Comparison of ENCODE assay signal across 13 cellular contexts in genomic region chr6:8080338-8081151, GRCh38. TPM values are rescaled to one million over a fixed set of nuclear protein-coding genes. Genes with fewer than 3 reads are reported as not detected.
DNase-seq lines count a peak whose midpoint lies in the region; ATAC-seq and FAIRE-seq lines count a peak whose summit lies in the region.
"Had no signal": no experiment of that assay in that cellular context is flagged by ENCODE, and none has a peak within 500 bp of the region (broad histone marks: within the 10 kb centered on the region; RNA-seq: fewer than 3 reads in every experiment).

No MANE protein-coding gene starts in this region.

- peaks cover 5% of the 10 kb centered on the region; the same call in 1 of the 2 replicates for H3K36me3 ChIP-seq in ACC112 (ENCODE audit: insufficient read depth, low read length)

- no peak for FAIRE-seq in frontal cortex (lab: Jason Lieb, UNC)
- FAIRE-seq: GM12878 had no signal

- peak overlapping the region; percentile 98 for H3K27ac ChIP-seq in ACC112 (ENCODE audit: low read depth, low read length)

- H3K27ac Mint-ChIP-seq in T-helper 17 cell = no peak overlapping the region
- H3K27ac Mint-ChIP-seq: activated CD8-positive, alpha-beta T cell treated with anti-CD3 and anti-CD28 coated beads for 36 hours; nephron progenitor cell had no signal

- H3K4me1 ChIP-seq in ACC112 (ENCODE audit: control insufficient read depth, insufficient read depth, low read length, unreplicated experiment) = peaks cover 53% of the 10 kb centered on the region

- H3K27me3 Mint-ChIP-seq in T-helper 17 cell = no peaks in the 10 kb centered on the region
- H3K27me3 Mint-ChIP-seq: activated CD8-positive, alpha-beta T cell treated with anti-CD3 and anti-CD28 coated beads for 36 hours had no signal

- peaks cover 9% of the 10 kb centered on the region for H3K79me2 ChIP-seq in ACC112 (ENCODE audit: control insufficient read depth, insufficient read depth, low read length, unreplicated experiment)

- H3K9me3 ChIP-seq in T-helper 17 cell (ENCODE audit: control insufficient read depth, low read length, poor library complexity, severe bottlenecking) = no peaks in the 10 kb centered on the region

- H3K27me3 ChIP-seq in ACC112 (ENCODE audit: insufficient read depth, low read length) = no peaks in the 10 kb centered on the region

- no peak overlapping the region for H2AFZ ChIP-seq in ACC112 (ENCODE audit: low read length, unreplicated experiment)

- peaks cover 5% of the 10 kb centered on the region for H3K4me1 Mint-ChIP-seq in T-helper 17 cell

- H3K4me3 Mint-ChIP-seq in T-helper 17 cell = no peak overlapping the region
- H3K4me3 Mint-ChIP-seq: activated CD8-positive, alpha-beta T cell treated with anti-CD3 and anti-CD28 coated beads for 36 hours; nephron progenitor cell had no signal

- H3K36me3 Mint-ChIP-seq in T-helper 17 cell (ENCODE audit: low read depth) = peaks cover 7% of the 10 kb centered on the region

- peak overlapping the region; percentile 33; the same call in 1 of the 2 replicates for H3K4me3 ChIP-seq in ACC112 (ENCODE audit: low read depth, low read length)
- H3K4me3 ChIP-seq: GM12878 had no signal

- no peak for ATAC-seq in T-helper 17 cell
- ATAC-seq: activated CD8-positive, alpha-beta T cell treated with anti-CD3 and anti-CD28 coated beads for 36 hours; GM12878; Right ventricle myocardium inferior had no signal

- peak; percentile 70 for DNase-seq in HT1080 (ENCODE audit: low read depth)
- peak; percentile 8 for DNase-seq in amniotic stem cell (lab: John Stamatoyannopoulos, UW)
- peak; percentile 63 for DNase-seq in kidney glomerular epithelial cell (lab: John Stamatoyannopoulos, UW)
- DNase-seq in stimulated activated naive CD4-positive, alpha-beta T cell (lab: John Stamatoyannopoulos, UW) = no peak
- DNase-seq in frontal cortex (ENCODE audit: low spot score in 2 of 2) = no peak
- DNase-seq in T-helper 17 cell = no peak
- DNase-seq in SW480 (ENCODE audit: low spot score) = no peak
- DNase-seq: activated CD8-positive, alpha-beta T cell treated with anti-CD3 and anti-CD28 coated beads for 36 hours; NCI-H1105 treated with DMSO at 0.1 percent for 48 hours; nephron progenitor cell had no signal

RNA-seq across cellular contexts. Expression of gene BLOC1S5, which starts 16.4 kb away (rescaled TPM):
- 8.1 and 10.1 TPM in 2 replicates for total RNA-seq in HT1080 (2014; rRNA removed; shearing (Covaris generic))
- 14.2 and 15.2 TPM in 2 replicates for polyA plus RNA-seq in HT1080 (2015; cell fraction: cytosol; rRNA removed)
- polyA plus RNA-seq in HT1080 (2015; cell fraction: nucleus; rRNA removed) = 3.8 and 4.8 TPM in 2 replicates
- 20.8 TPM for total RNA-seq in frontal cortex
- total RNA-seq in T-helper 17 cell = 10 to 100 TPM; 10.8 to 11.7 TPM

RNA-seq across cellular contexts. Expression of gene EEF1E1, which starts 21.8 kb away (rescaled TPM):
- total RNA-seq in HT1080 (2014; rRNA removed; shearing (Covaris generic)) = 100 and 113 TPM in 2 replicates
- polyA plus RNA-seq in HT1080 (2015; cell fraction: cytosol; rRNA removed) = 80.3 and 112 TPM in 2 replicates
- 51.9 and 57.6 TPM in 2 replicates for polyA plus RNA-seq in HT1080 (2015; cell fraction: nucleus; rRNA removed)
- total RNA-seq in frontal cortex = 23.2 TPM
- 10 to 100 TPM; 11.7 to 15.5 TPM for total RNA-seq in T-helper 17 cell

Comparison
In these comparisons a context has a peak if more than half of its experiments do, and no peak if none do; other contexts are left out.
1. DNase-seq: peak in HT1080 (single experiment), amniotic stem cell (single experiment) and kidney glomerular epithelial cell (single experiment); none in stimulated activated naive CD4-positive, alpha-beta T cell (0 of 6), frontal cortex (0 of 2), T-helper 17 cell (0 of 3) and SW480 (single experiment).